30 cellular contexts compared by ENCODE assay signal in genomic region chr14:33457021-33457420, GRCh38.
DNase-seq lines count a peak whose midpoint lies in the region; ATAC-seq, FAIRE-seq and TF ChIP-seq lines count a peak whose summit lies in the region.
"Had no signal": no experiment of that assay in that cellular context is flagged by ENCODE, and none has a peak within 500 bp of the region (broad histone marks: within the 10 kb centered on the region; RNA-seq: fewer than 3 reads in every experiment).

No MANE protein-coding gene starts in this region.

- no peaks in the 10 kb centered on the region for H3K79me2 ChIP-seq in mammary epithelial cell (ENCODE audit: insufficient read depth, low read length)

- in situ Hi-C loops in Caki2 (cut with HindIII; ENCODE audit: low pct_unique_long_range_greater_than_20kb, low sequenced_read_pairs) (no loop called here), mammary epithelial cell (cut with MboI; ENCODE audit: low sequenced_read_pairs in 2 of 2) (loop anchor here in 1 of 2 donors (25.0 kb wide), 1 partner anchor 330 kb away; no protein-coding TSS in a partner anchor)

- CTCF ChIA-PET in mammary epithelial cell (lab: Charles Lee; ENCODE audit: low non-redundant PET): no interaction called here

- H2AFZ ChIP-seq in mammary epithelial cell (ENCODE audit: low read depth, low read length): no peak overlapping the region

- H3K4me1 ChIP-seq in mammary epithelial cell (ENCODE audit: insufficient read depth, low read length) (peaks cover 15% of the 10 kb centered on the region), aorta (ENCODE audit: control insufficient read depth in 1 of 2, insufficient read depth in 2 of 2, low read length in 2 of 2) (no peaks in the 10 kb centered on the region), small intestine (ENCODE audit: control insufficient read depth in 2 of 2, insufficient read depth in 1 of 2, low read depth in 1 of 2, low read length in 1 of 2) (no peaks in the 10 kb centered on the region)
- H3K4me1 ChIP-seq: BLaER1, left lung had no signal

- no peaks in the 10 kb centered on the region for H4K20me1 ChIP-seq in mammary epithelial cell (ENCODE audit: insufficient read depth, low read length)
- H4K20me1 ChIP-seq: BLaER1 had no signal

- no peak overlapping the region for H3K4me3 ChIP-seq in MG63
- no peak overlapping the region for H3K4me3 ChIP-seq in mammary epithelial cell (replicated peaks in 1 of 3; ENCODE audit: insufficient read depth in 1 of 3, low read depth in 2 of 3, low read length in 3 of 3)
- H3K4me3 ChIP-seq in aorta (ENCODE audit: low read length in 2 of 2): no peak overlapping the region
- no peak overlapping the region for H3K4me3 ChIP-seq in small intestine (ENCODE audit: low read depth in 1 of 2, low read length in 2 of 2)
- H3K4me3 ChIP-seq: adrenal gland, BLaER1, coronary artery, esophagus squamous epithelium, GM12878, left lung, skin epidermis had no signal

- intact Hi-C loops in mammary epithelial cell (cut with micrococcal nuclease): no loop called here
- intact Hi-C loops in left colon (cut with DNase I, micrococcal nuclease): no loop called here
- intact Hi-C loops in aorta (cut with DNase I): no loop called here

- no peak overlapping the region for H3K27ac ChIP-seq in mammary epithelial cell (ENCODE audit: insufficient read depth, low read depth, low read length)
- H3K27ac ChIP-seq in aorta (ENCODE audit: low read depth in 1 of 2, low read length in 2 of 2): no peak overlapping the region
- no peak overlapping the region for H3K27ac ChIP-seq in small intestine (ENCODE audit: low read depth in 1 of 2, low read length in 1 of 2)
- H3K27ac ChIP-seq: adrenal gland, BLaER1, coronary artery, esophagus squamous epithelium, left lung, skin epidermis had no signal

- dilution Hi-C loops in mammary epithelial cell (cut with HindIII; ENCODE audit: low sequenced_read_pairs): no loop called here

- BruUV-seq in mammary epithelial cell (replicated peaks; lab: Mats Ljungman, UMichigan): no TSS peak

- no peak overlapping the region for H3K9ac ChIP-seq in mammary epithelial cell (ENCODE audit: insufficient read depth, low read length)
- H3K9ac ChIP-seq: BLaER1 had no signal

- no peak for FAIRE-seq in small intestine (lab: Jason Lieb, UNC)
- FAIRE-seq: frontal cortex, GM12878 had no signal

- peak; percentile 5 for DNase-seq in Caki2 (ENCODE audit: low read depth)
- peak; percentile 3 for DNase-seq in MG63
- DNase-seq in mammary epithelial cell: peak; percentile 50
- no peak for DNase-seq in left colon
- DNase-seq in aorta: no peak
- no peak for DNase-seq in NCI-H1092 treated with DMSO at 0.1 percent for 48 hours (lab: John Stamatoyannopoulos, UW)
- no peak for DNase-seq in D341Med (ENCODE audit: low spot score)
- no peak for DNase-seq in small intestine
- DNase-seq: ACHN; activated B cell treated with CpG ODN at 0.5 μM for 24 hours; activated CD4-positive, alpha-beta T cell treated with anti-CD3 and anti-CD28 coated beads, Interleukin-2, amount 50 U/mL, for 1 hour; activated naive CD4-positive, alpha-beta T cell treated with anti-CD3 and anti-CD28 coated beads for 36 hours; DND-41; endodermal cell; esophagus squamous epithelium; left lung; naive thymus-derived CD8-positive, alpha-beta T cell; NCI-H1092; NCI-H1930; NCI-H524 treated with DMSO at 0.1 percent for 48 hours; retina; stimulated activated CD4-positive, alpha-beta T cell treated with anti-CD3 and anti-CD28 coated beads, Interleukin-2, amount 100 ng/mL, for 24 hours; T-cell had no signal

- no peak for TF ChIP-seq CTCF in mammary epithelial cell (conservative IDR thresholded peaks at IDR 0.05 in 1 of 2, IDR thresholded peaks at IDR 0.05 in 1 of 2; ENCODE audit: extremely low read depth in 1 of 2, insufficient read depth in 1 of 2, low read depth in 1 of 2, low read length in 2 of 2)

- H3K27me3 ChIP-seq in MG63 (no peaks in the 10 kb centered on the region), mammary epithelial cell (ENCODE audit: insufficient read depth, low read length) (no peaks in the 10 kb centered on the region), aorta (ENCODE audit: control insufficient read depth in 1 of 2, insufficient read depth in 2 of 2, low read length in 1 of 2) (no peaks in the 10 kb centered on the region), small intestine (ENCODE audit: control insufficient read depth in 2 of 2, insufficient read depth in 2 of 2, low read length in 2 of 2) (no peaks in the 10 kb centered on the region)
- H3K27me3 ChIP-seq: adrenal gland, BLaER1, esophagus squamous epithelium, left lung had no signal

- WGBS in mammary epithelial cell (ENCODE audit: low coverage, missing lambda C conversion rate): 69% methylated on average over 4 of the region's 4 CpGs
- 62 to 77% methylated on average over 4 of the region's 4 CpGs for WGBS in aorta, 2 donors
- WGBS in small intestine, 3 donors: 35 to 81% (median 52%) methylated on average over 4 of the region's 4 CpGs

- H3K36me3 ChIP-seq in MG63 (no peaks in the 10 kb centered on the region), mammary epithelial cell (ENCODE audit: insufficient read depth, low read length) (no peaks in the 10 kb centered on the region), aorta (ENCODE audit: control insufficient read depth in 1 of 2, insufficient read depth in 2 of 2, low read length in 1 of 2) (no peaks in the 10 kb centered on the region), small intestine (ENCODE audit: control insufficient read depth in 2 of 2, insufficient read depth in 2 of 2, low read length in 2 of 2) (no peaks in the 10 kb centered on the region)
- H3K36me3 ChIP-seq: adrenal gland, BLaER1, esophagus squamous epithelium, left lung had no signal

- ATAC-seq in left colon (peak; percentile 10), aorta (ENCODE audit: low FRiP score) (no peak)
- ATAC-seq: GM12878; left lung; naive thymus-derived CD8-positive, alpha-beta T cell; Panc1; T-cell had no signal

- H3K9me3 ChIP-seq in MG63 (no peaks in the 10 kb centered on the region), mammary epithelial cell (replicated peaks; ENCODE audit: insufficient read depth, low read length) (no peaks in the 10 kb centered on the region), aorta (ENCODE audit: control insufficient read depth, low read length) (peaks cover 1% of the 10 kb centered on the region), small intestine (ENCODE audit: control insufficient read depth, low read depth) (no peaks in the 10 kb centered on the region)
- H3K9me3 ChIP-seq: adrenal gland, BLaER1, esophagus squamous epithelium, left lung had no signal

- H3K4me2 ChIP-seq in mammary epithelial cell (ENCODE audit: insufficient read depth, low read depth, low read length): peak overlapping the region; percentile 30
- H3K4me2 ChIP-seq: BLaER1 had no signal

Comparison
In these comparisons a context has a peak if more than half of its experiments do, and no peak if none do; other contexts are left out.
1. DNase-seq: peak in Caki2 (single experiment), MG63 (single experiment) and mammary epithelial cell (single experiment); none in left colon (0 of 2), aorta (0 of 2), NCI-H1092 treated with DMSO at 0.1 percent for 48 hours (single experiment), D341Med (single experiment) and small intestine (single experiment).